In the genomic region with DNA sequence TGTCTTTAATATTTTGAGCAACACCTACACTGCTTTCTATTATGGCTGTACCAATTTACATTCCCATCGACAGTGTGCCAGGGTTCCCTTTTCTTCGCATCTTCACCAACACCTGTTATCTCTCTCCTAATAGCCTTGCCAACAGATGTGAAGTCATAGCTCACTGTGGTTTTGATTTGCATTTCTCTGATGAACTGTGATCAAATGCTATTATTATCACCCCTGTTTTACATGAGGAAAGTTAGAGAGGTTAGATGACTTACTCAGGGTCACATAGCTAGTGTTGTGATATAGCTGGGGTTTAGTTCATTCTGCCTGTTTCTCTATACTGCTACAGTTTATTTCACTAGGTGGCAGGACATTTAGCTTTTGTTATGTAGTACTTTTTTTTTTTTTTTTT, we compare ENCODE assay signal across 1 cellular context.
TF ChIP-seq lines count a peak whose summit lies in the region.

No MANE protein-coding gene starts in this region.

TF ChIP-seq in IMR-90, 13 proteins besides CTCF, POLR2A, EP300 and RAD21:
- no peak for TF ChIP-seq CHD1 (IDR thresholded peaks at IDR 0.05; ENCODE audit: low read depth, low read length)
- TF ChIP-seq MAFK (IDR thresholded peaks at IDR 0.05; ENCODE audit: low read depth, low read length), result no peak
- TF ChIP-seq NFE2L2 (IDR thresholded peaks at IDR 0.05; ENCODE audit: low read depth, low read length), result no peak
